In the genomic region with DNA sequence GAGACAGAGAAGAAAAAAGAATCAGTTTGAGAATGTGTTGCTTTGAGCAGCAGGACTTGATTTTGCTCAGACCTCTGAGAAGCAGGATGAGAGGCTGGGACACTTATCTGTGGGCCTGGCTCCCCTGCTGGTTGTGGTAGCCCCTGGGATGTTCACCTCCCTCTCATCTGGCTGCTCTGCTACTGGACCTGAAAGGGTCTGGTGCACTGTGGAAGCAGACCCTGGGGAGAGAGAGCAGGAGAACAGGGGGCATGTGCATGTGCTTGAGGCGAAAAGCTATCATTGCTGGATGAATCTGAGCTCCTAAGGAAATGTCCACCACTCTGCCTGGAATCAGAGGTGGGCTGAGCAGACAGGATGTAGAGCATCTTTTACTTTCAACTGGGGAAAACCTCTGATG, we compare ENCODE assay signal across 35 cellular contexts.
"Had no signal": no experiment of that assay in that cellular context is flagged by ENCODE, and none has a peak within 500 bp of the region (broad histone marks: within the 10 kb centered on the region; RNA-seq: fewer than 3 reads in every experiment).

No MANE protein-coding gene starts in this region.

- DNase-seq: activated B cell treated with CpG ODN at 0.5 μM for 24 hours; activated CD4-positive, alpha-beta memory T cell treated with anti-CD3 and anti-CD28 coated beads for 36 hours; activated CD4-positive, alpha-beta T cell treated with anti-CD3 and anti-CD28 coated beads for 4 hours; activated CD4-positive, alpha-beta T cell treated with anti-CD3 and anti-CD28 coated beads, Interleukin-2, amount 10 ng/mL, durations not matched to agents 24 days and 14 days; activated CD4-positive, alpha-beta T cell treated with anti-CD3 and anti-CD28 coated beads, Interleukin-2, amount 50 U/mL, for 1 hour; activated CD4-positive, alpha-beta T cell treated with anti-CD3 and anti-CD28 coated beads, Interleukin-2, amount 50 U/mL, for 4 hours; activated CD4-positive, CD25-positive, alpha-beta regulatory T cell treated with anti-CD3 and anti-CD28 coated beads, Interleukin-2, amount 50 U/mL, for 72 hours; activated CD8-positive, alpha-beta memory T cell treated with anti-CD3 and anti-CD28 coated beads, Interleukin-2, amount 50 U/mL, for 4 hours; activated CD8-positive, alpha-beta T cell treated with anti-CD3 and anti-CD28 coated beads for 36 hours; activated effector memory CD4-positive, alpha-beta T cell treated with anti-CD3 and anti-CD28 coated beads, Interleukin-2, amount 50 U/mL, for 16 hours; activated gamma-delta T cell treated with Interleukin-2 at 50 U/mL for 16 hours; activated naive CD4-positive, alpha-beta T cell; activated naive CD4-positive, alpha-beta T cell treated with anti-CD3 and anti-CD28 coated beads for 36 hours; activated naive CD4-positive, alpha-beta T cell treated with anti-CD3 and anti-CD28 coated beads, Interleukin-2, amount 50 U/mL, for 16 hours; activated naive CD8-positive, alpha-beta T cell treated with anti-CD3 and anti-CD28 coated beads for 36 hours; activated T-cell treated with anti-CD3 and anti-CD28 coated beads for 4 hours; activated T-cell treated with anti-CD3 and anti-CD28 coated beads, Interleukin-2, amount 50 U/mL, for 1 hour; activated T-cell treated with anti-CD3 and anti-CD28 coated beads, Interleukin-2, amount 50 U/mL, for 4 hours; activated T-cell treated with anti-CD3 and anti-CD28 coated beads, Interleukin-2, amount 50 U/mL, for 72 hours; adrenal gland; amniotic stem cell; aorta; body of pancreas; brain microvascular endothelial cell; caudate nucleus; cerebellar nuclear complex; T-cell; T-helper 17 cell had no signal

- H3K27ac ChIP-seq: adrenal gland, body of pancreas, brain microvascular endothelial cell, breast epithelium, cardiac muscle cell, VCaP had no signal

- H3K4me1 ChIP-seq: body of pancreas, breast epithelium had no signal

- H3K9me3 ChIP-seq: adrenal gland, body of pancreas, breast epithelium had no signal

- ATAC-seq: activated CD8-positive, alpha-beta T cell treated with anti-CD3 and anti-CD28 coated beads for 36 hours; activated naive CD4-positive, alpha-beta T cell treated with anti-CD3 and anti-CD28 coated beads, Interleukin-2, amount 50 U/mL, for 72 hours; activated T-cell treated with anti-CD3 and anti-CD28 coated beads, Interleukin-2, amount 50 U/mL, for 4 hours; activated T-cell treated with anti-CD3 and anti-CD28 coated beads, Interleukin-2, amount 50 U/mL, for 72 hours; activated T-helper 17 cell treated with anti-CD3 and anti-CD28 coated beads, Interleukin-2, amount 50 U/mL, for 72 hours; body of pancreas; T-cell; T-helper 17 cell had no signal

- H3K36me3 ChIP-seq: adrenal gland, brain microvascular endothelial cell, breast epithelium, cardiac muscle cell had no signal

- FAIRE-seq: astrocyte, TTC549 had no signal

- H3K4me3 ChIP-seq: adrenal gland, body of pancreas, breast epithelium, cardiac muscle cell had no signal

- H3K27me3 ChIP-seq: adrenal gland, body of pancreas, brain microvascular endothelial cell, breast epithelium, cardiac muscle cell had no signal
